ENCODE assay signal across 8 cellular contexts in the genomic region with DNA sequence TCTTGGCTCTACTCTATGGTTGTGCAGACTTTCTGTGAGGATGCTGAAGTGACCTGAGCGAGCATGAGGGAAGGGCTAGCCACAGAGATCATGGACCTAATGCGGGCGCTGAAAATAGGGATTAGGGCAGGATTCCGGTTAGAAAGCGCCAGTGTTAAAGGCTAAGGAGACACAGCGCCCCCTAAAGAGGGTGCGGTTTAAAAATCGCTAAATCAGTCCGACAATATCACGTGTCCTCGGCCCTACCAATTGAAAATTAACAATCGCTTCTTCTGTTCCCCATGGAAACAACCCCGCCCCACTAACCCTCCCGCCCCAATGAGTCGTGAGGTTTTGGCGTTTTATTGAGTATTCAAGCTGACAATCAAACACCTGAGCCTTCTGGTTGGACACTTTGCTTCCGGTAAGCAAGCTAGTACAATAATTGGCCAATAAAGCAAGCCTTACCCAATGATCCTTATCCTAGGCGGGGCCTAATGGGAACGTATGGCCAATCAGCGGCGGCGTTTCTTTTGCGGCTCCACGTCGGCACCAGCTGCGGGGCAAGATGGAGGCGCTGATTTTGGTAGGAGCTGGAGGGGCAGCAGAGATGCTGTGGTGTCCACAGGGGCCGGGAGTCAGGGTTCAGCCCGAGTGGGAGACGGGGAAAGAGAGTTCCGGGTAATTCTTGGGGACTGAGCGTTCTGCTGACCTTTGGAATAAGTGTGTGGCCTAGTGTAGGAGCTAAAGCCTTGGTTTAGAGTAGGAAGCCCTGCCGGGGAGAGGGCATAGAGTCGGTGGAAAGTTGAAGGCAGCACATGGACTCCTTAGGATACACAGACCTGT. TPM values are rescaled to one million over a fixed set of nuclear protein-coding genes. Genes with fewer than 3 reads are reported as not detected.
DNase-seq lines count a peak whose midpoint lies in the region; ATAC-seq and TF ChIP-seq lines count a peak whose summit lies in the region.

Gene COPZ1, plus strand, starts transcription at position 515 of the 825 bp plus-strand sequence. Its CDS starts 33 bp downstream, at position 548.

- H2AFZ ChIP-seq in IMR-90 (replicated peaks; ENCODE audit: low read length, poor library complexity): peak within 1 kb of the TSS; percentile 96
- peak within 1 kb of the TSS; percentile 98 for H2AFZ ChIP-seq in OCI-LY7 (ENCODE audit: low read length)

- peak within 1 kb of the TSS; percentile 98 for H3K14ac ChIP-seq in IMR-90 (replicated peaks; ENCODE audit: low read depth, low read length)

- intact Hi-C loops in IMR-90 (cut with micrococcal nuclease) (loop anchor here (1.0 kb wide), 2 partner anchors 45 to 105 kb away; partner anchors contain the start of genes CBX5 and HNRNPA1), OCI-LY7 (cut with micrococcal nuclease; ENCODE audit: unreplicated experiment) (loop anchor here (1.0 to 2.0 kb wide), 3 partner anchors 30 to 45 kb away; partner anchors contain the start of genes CBX5 and HNRNPA1)

- H3K79me1 ChIP-seq in IMR-90 (ENCODE audit: low read depth in 1 of 2, low read length in 2 of 2): peaks cover 5 to 31% of the 10 kb centered on the region in 2 experiments; a peak in 3 of 4 replicates

- TF ChIP-seq POLR2A in IMR-90 (IDR thresholded peaks at IDR 0.05; ENCODE audit: low read depth, low read length): peak; percentile 97

- H3K4me3 ChIP-seq in IMR-90 (ENCODE audit: insufficient read depth, low read depth, low read length) (peak within 1 kb of the TSS; percentile 78), OCI-LY7 (ENCODE audit: low read depth, low read length, poor library complexity, severe bottlenecking) (peak within 1 kb of the TSS; percentile 72)

- H4K20me1 ChIP-seq in IMR-90 (ENCODE audit: insufficient read depth, low read length) (0 out of 2 replicates have a peak, but pooled peaks cover 2% of the 10 kb centered on the region), OCI-LY7 (ENCODE audit: insufficient read depth, low read length) (no peaks in the 10 kb centered on the region)

- peak within 1 kb of the TSS; percentile 96 for H3K4ac ChIP-seq in IMR-90 (ENCODE audit: low read depth, low read length)

- peak; percentile 90 for TF ChIP-seq CTCF in IMR-90 (conservative IDR thresholded peaks at IDR 0.05; ENCODE audit: low read depth, low read length)
- TF ChIP-seq CTCF in OCI-LY7 (conservative IDR thresholded peaks at IDR 0.05; ENCODE audit: low read length): peak; percentile 94

- peak; percentile 73 for TF ChIP-seq RAD21 in IMR-90 (IDR thresholded peaks at IDR 0.05; ENCODE audit: low read length)

- POLR2A ChIA-PET in IMR-90 (lab: Charles Lee; ENCODE audit: unreplicated experiment) (interaction anchor here (0.5 to 1.4 kb wide), 7 partner anchors 13 to 440 kb away, joined by 3 to 7 read pairs (median 4); no protein-coding TSS in a partner anchor), OCI-LY7 (lab: Charles Lee) (interaction anchor here (0.5 to 2.2 kb wide), 11 partner anchors 8 to 270 kb away, joined by 3 to 15 read pairs (median 4); partner anchors contain the start of gene HNRNPA1)

- H3K18ac ChIP-seq in IMR-90 (ENCODE audit: low read depth, low read length): peak within 1 kb of the TSS; percentile 74

- no peaks in the 10 kb centered on the region for H3K9me2 ChIP-seq in OCI-LY7 (ENCODE audit: insufficient read depth, low read length)

- H3K4me2 ChIP-seq in IMR-90 (ENCODE audit: low read depth, low read length) (peak within 1 kb of the TSS; percentile 77), OCI-LY7 (ENCODE audit: low read length) (peak within 1 kb of the TSS; percentile 69)

- peak within 1 kb of the TSS; percentile 95 for H3K56ac ChIP-seq in IMR-90 (ENCODE audit: extremely low read depth, insufficient read depth, low read length)

- peaks cover 14% of the 10 kb centered on the region for H3K79me2 ChIP-seq in OCI-LY7 (ENCODE audit: insufficient read depth, low read depth, low read length)

- H2BK5ac ChIP-seq in IMR-90 (ENCODE audit: low read depth, low read length, poor library complexity, severe bottlenecking): peak within 1 kb of the TSS; percentile 92

- dilution Hi-C loops in IMR-90 (cut with HindIII; ENCODE audit: low sequenced_read_pairs, unreplicated experiment): no loop called here

- peaks cover 3% of the 10 kb centered on the region for H3K4me1 ChIP-seq in IMR-90 (ENCODE audit: control insufficient read depth, insufficient read depth, low read length)
- H3K4me1 ChIP-seq in OCI-LY7 (ENCODE audit: insufficient read depth, low read length, poor library complexity, severe bottlenecking): peaks cover 5% of the 10 kb centered on the region

- in situ Hi-C loops in IMR-90 (cut with MboI; ENCODE audit: low sequenced_read_pairs): no loop called here

- CTCF ChIA-PET in IMR-90 (lab: Yijun Ruan, JAX) (interaction anchor here (0.6 to 2.5 kb wide), 14 partner anchors 9 to 104 kb away, joined by 3 to 16 read pairs (median 3); no protein-coding TSS in a partner anchor), OCI-LY7 (lab: Charles Lee; ENCODE audit: unreplicated experiment) (interaction anchor here (0.6 to 1.9 kb wide), 14 partner anchors 13 to 699 kb away, joined by 3 to 6 read pairs (median 4); partner anchors contain the start of genes CBX5 and ZNF385A)

- peak within 1 kb of the TSS; percentile 96 for H3K23ac ChIP-seq in IMR-90 (ENCODE audit: low read depth, low read length)

- H2AK5ac ChIP-seq in IMR-90 (ENCODE audit: low read depth, low read length): peak within 1 kb of the TSS; percentile 93

- peak within 1 kb of the TSS; percentile 97 for H2AK9ac ChIP-seq in IMR-90 (replicated peaks; ENCODE audit: low read depth, low read length, poor library complexity)

- peak within 1 kb of the TSS; percentile 95 for H4K5ac ChIP-seq in IMR-90 (ENCODE audit: low read depth, low read length)

- BruUV-seq in IMR-90 (replicated peaks; lab: Mats Ljungman, UMichigan) (no TSS peak), OCI-LY7 (replicated peaks; lab: Mats Ljungman, UMichigan) (no TSS peak)

- ATAC-seq in GM21528 (IDR thresholded peaks at IDR 0.05; ENCODE audit: low FRiP score, unreplicated experiment) (peak; percentile 98), IMR-90 (ENCODE audit: low read depth) (peak; percentile 96)

- H3K27me3 ChIP-seq in IMR-90 (ENCODE audit: control insufficient read depth, insufficient read depth, low read length): no peaks in the 10 kb centered on the region

- peaks cover 3% of the 10 kb centered on the region; the same call in 1 of the 2 replicates for H3K9me1 ChIP-seq in IMR-90 (ENCODE audit: insufficient read depth, low read length)

- peak within 1 kb of the TSS; percentile 98 for H3K9ac ChIP-seq in IMR-90 (ENCODE audit: low read depth, low read length)

- H4K91ac ChIP-seq in IMR-90 (ENCODE audit: insufficient read depth, low read depth, low read length): peak within 1 kb of the TSS; percentile 86

- H3K9me3 ChIP-seq in IMR-90 (ENCODE audit: control insufficient read depth, insufficient read depth, low read length) (no peaks in the 10 kb centered on the region), OCI-LY7 (ENCODE audit: low read length) (no peaks in the 10 kb centered on the region)

- peak within 1 kb of the TSS; percentile 89 to 99 for H4K8ac ChIP-seq in IMR-90 (ENCODE audit: low read depth in 2 of 2, low read length in 2 of 2)

- H3K36me3 ChIP-seq in IMR-90 (ENCODE audit: control insufficient read depth, insufficient read depth, low read length): 0 out of 2 replicates have a peak, but pooled peaks cover 3% of the 10 kb centered on the region
- H3K36me3 ChIP-seq in OCI-LY7 (ENCODE audit: insufficient read depth, low read length): no peaks in the 10 kb centered on the region

- peak within 1 kb of the TSS; percentile 63 for H2BK20ac ChIP-seq in IMR-90 (ENCODE audit: low read depth, low read length)

- peak within 1 kb of the TSS; percentile 84 for H2BK120ac ChIP-seq in IMR-90 (ENCODE audit: low read depth, low read length)

- whole genome bisulfite sequencing in IMR-90 (ENCODE audit: extremely low coverage in 2 of 2, insufficient read length in 1 of 2), 2 experiments: 0% methylated on average over 7 of the region's 34 CpGs; no CpG with 5 or more reads in 1 of the 2 experiments

- peak within 1 kb of the TSS; percentile 95 for H3K27ac ChIP-seq in IMR-90 (ENCODE audit: insufficient read depth, low read length)
- peak within 1 kb of the TSS; percentile 1 for H3K27ac ChIP-seq in OCI-LY7 (ENCODE audit: low read depth, low read length, poor library complexity, severe bottlenecking)

- DNase-seq in DMS153 (lab: John Stamatoyannopoulos, UW) (peak; percentile 100), IMR-90 (peak; percentile 100), OCI-LY7 (ENCODE audit: low spot score) (peak; percentile 99), activated T-cell treated with anti-CD3 and anti-CD28 coated beads for 1 hour (ENCODE audit: low read depth) (peak; percentile 83), epidermal melanocyte (ENCODE audit: insufficient read length, low spot score) (peak; percentile 96), middle frontal gyrus (ENCODE audit: extremely low spot score, low spot score) (peak; percentile 97)
- peak; percentile 86 to 89 for DNase-seq in stimulated activated CD8-positive, alpha-beta memory T cell treated with anti-CD3 and anti-CD28 coated beads, Interleukin-2, amount 100 ng/mL, for 48 hours (ENCODE audit: low read depth in 2 of 2)

- H2BK15ac ChIP-seq in IMR-90 (ENCODE audit: low read depth, low read length): peak within 1 kb of the TSS; percentile 31; the same call in 1 of the 3 replicates

TF ChIP-seq in IMR-90, 13 proteins besides CTCF, POLR2A, EP300 and RAD21 (continues in another document):
- peak; percentile 63; the same call in 1 of the 2 replicates for TF ChIP-seq MAZ (IDR thresholded peaks at IDR 0.05; ENCODE audit: borderline replicate concordance, low read depth, low read length)
- TF ChIP-seq MXI1 (IDR thresholded peaks at IDR 0.05; ENCODE audit: borderline replicate concordance, low read depth, low read length): 0 out of 2 replicates have a peak, but pooled peaks have one; percentile 2
- TF ChIP-seq RCOR1 (IDR thresholded peaks at IDR 0.05; ENCODE audit: insufficient replicate concordance, low read length): no peak
- peak; percentile 51; the same call in 1 of the 2 replicates for TF ChIP-seq FOS (IDR thresholded peaks at IDR 0.05; ENCODE audit: low read depth, low read length)
- TF ChIP-seq SMC3 (IDR thresholded peaks at IDR 0.05; ENCODE audit: low read depth, low read length): peak; percentile 49
- peak; percentile 60; the same call in 1 of the 2 replicates for TF ChIP-seq CEBPB (IDR thresholded peaks at IDR 0.05; ENCODE audit: low read depth, low read length)
- no peak for TF ChIP-seq BHLHE40 (IDR thresholded peaks at IDR 0.05; ENCODE audit: low read depth, low read length)
- TF ChIP-seq RFX5 (IDR thresholded peaks at IDR 0.05; ENCODE audit: low read depth, low read length): peak; percentile 46; the same call in 1 of the 2 replicates

RNA-seq across cellular contexts. Expression of gene COPZ1, which starts in this region (rescaled TPM):
- total RNA-seq in IMR-90 (2012; rRNA removed) (262 and 382 TPM in 2 replicates), OCI-LY7 (2022) (114 and 121 TPM in 2 replicates)
- 157 and 187 TPM in 2 replicates for polyA plus RNA-seq in IMR-90 (2012; rRNA removed)
- polyA plus RNA-seq in IMR-90 (2012; cell fraction: cytosol; rRNA removed): 73.8 and 80.0 TPM in 2 replicates
- polyA plus RNA-seq in IMR-90 (2012; cell fraction: nucleus; rRNA removed; ENCODE audit: low replicate concordance): 22.8 and 109 TPM in 2 replicates
- 77.5 and 86.0 TPM in 2 replicates for total RNA-seq in OCI-LY7 (2014; rRNA removed; shearing (Covaris generic))

Comparison
In these comparisons a context has a peak if more than half of its experiments do, and no peak if none do; other contexts are left out.
1. Peak in every context shown above with its lines: DNase-seq, ATAC-seq, H3K4me3 ChIP-seq and H3K27ac ChIP-seq.